ENCODE assay signal across 2 cellular contexts in the genomic region with DNA sequence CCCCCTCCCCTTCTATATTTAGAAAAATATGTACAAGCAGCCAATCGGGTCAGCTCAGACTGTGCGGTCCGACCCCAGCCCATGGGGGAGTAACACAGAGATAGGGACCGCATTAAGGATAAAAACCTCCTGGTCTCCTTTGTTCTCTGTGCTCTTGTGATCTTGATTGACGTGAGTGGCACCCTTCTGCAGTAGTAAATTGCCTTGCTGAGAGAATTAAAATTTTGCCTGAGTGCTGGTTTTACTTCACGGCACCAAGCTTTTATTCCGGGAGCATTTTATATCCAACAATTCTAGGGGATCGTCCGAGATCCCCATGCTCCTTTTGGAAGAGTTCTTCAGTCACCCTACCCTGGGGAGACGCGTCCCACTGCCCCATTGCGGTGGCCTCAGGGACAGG.
TF ChIP-seq lines count a peak whose summit lies in the region.

No MANE protein-coding gene starts in this region.

TF ChIP-seq in K562, 482 proteins besides CTCF, POLR2A, EP300 and RAD21:
- TF ChIP-seq, protein P1, sequence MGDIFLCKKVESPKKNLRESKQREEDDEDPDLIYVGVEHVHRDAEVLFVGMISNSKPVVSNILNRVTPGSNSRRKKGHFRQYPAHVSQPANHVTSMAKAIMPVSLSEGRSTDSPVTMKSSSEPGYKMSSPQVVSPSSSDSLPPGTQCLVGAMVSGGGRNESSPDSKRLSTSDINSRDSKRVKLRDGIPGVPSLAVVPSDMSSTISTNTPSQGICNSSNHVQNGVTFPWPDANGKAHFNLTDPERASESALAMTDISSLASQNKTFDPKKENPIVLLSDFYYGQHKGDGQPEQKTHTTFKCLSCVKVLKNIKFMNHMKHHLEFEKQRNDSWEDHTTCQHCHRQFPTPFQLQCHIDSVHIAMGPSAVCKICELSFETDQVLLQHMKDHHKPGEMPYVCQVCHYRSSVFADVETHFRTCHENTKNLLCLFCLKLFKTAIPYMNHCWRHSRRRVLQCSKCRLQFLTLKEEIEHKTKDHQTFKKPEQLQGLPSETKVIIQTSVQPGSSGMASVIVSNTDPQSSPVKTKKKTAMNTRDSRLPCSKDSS (IDR thresholded peaks at IDR 0.05; ENCODE audit: low read depth, partially characterized antibody), result peak; percentile 77
- peak in 1 of 2 experiments; percentile 62; a peak in 1 of 3 replicates for TF ChIP-seq CBX3 (IDR thresholded peaks at IDR 0.05; ENCODE audit: borderline replicate concordance in 1 of 2, low read length in 2 of 2)
- TF ChIP-seq, protein P2, sequence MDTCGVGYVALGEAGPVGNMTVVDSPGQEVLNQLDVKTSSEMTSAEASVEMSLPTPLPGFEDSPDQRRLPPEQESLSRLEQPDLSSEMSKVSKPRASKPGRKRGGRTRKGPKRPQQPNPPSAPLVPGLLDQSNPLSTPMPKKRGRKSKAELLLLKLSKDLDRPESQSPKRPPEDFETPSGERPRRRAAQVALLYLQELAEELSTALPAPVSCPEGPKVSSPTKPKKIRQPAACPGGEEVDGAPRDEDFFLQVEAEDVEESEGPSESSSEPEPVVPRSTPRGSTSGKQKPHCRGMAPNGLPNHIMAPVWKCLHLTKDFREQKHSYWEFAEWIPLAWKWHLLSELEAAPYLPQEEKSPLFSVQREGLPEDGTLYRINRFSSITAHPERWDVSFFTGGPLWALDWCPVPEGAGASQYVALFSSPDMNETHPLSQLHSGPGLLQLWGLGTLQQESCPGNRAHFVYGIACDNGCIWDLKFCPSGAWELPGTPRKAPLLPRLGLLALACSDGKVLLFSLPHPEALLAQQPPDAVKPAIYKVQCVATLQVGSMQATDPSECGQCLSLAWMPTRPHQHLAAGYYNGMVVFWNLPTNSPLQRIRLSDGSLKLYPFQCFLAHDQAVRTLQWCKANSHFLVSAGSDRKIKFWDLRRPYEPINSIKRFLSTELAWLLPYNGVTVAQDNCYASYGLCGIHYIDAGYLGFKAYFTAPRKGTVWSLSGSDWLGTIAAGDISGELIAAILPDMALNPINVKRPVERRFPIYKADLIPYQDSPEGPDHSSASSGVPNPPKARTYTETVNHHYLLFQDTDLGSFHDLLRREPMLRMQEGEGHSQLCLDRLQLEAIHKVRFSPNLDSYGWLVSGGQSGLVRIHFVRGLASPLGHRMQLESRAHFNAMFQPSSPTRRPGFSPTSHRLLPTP (IDR thresholded peaks at IDR 0.05; ENCODE audit: borderline replicate concordance, extremely low read depth, insufficient read length), result no peak
- TF ChIP-seq, protein P3, sequence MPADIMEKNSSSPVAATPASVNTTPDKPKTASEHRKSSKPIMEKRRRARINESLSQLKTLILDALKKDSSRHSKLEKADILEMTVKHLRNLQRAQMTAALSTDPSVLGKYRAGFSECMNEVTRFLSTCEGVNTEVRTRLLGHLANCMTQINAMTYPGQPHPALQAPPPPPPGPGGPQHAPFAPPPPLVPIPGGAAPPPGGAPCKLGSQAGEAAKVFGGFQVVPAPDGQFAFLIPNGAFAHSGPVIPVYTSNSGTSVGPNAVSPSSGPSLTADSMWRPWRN (IDR thresholded peaks at IDR 0.05; ENCODE audit: low read depth), result no peak
TF ChIP-seq in K562: peak in this region for 2.

TF ChIP-seq in neural cell, 6 proteins besides CTCF, POLR2A, EP300 and RAD21:
- TF ChIP-seq TAF1 (IDR thresholded peaks at IDR 0.05; ENCODE audit: low read depth) (no peak), EZH2 (IDR thresholded peaks at IDR 0.05; ENCODE audit: borderline replicate concordance, insufficient read depth, low read length, poor library complexity, severe bottlenecking) (no peak), MXI1 (conservative IDR thresholded peaks at IDR 0.05; ENCODE audit: poor library complexity, severe bottlenecking) (no peak), SMC3 (conservative IDR thresholded peaks at IDR 0.05; ENCODE audit: poor library complexity) (no peak), POLR2AphosphoS5 (IDR thresholded peaks at IDR 0.05) (no peak)
- TF ChIP-seq, protein P4, sequence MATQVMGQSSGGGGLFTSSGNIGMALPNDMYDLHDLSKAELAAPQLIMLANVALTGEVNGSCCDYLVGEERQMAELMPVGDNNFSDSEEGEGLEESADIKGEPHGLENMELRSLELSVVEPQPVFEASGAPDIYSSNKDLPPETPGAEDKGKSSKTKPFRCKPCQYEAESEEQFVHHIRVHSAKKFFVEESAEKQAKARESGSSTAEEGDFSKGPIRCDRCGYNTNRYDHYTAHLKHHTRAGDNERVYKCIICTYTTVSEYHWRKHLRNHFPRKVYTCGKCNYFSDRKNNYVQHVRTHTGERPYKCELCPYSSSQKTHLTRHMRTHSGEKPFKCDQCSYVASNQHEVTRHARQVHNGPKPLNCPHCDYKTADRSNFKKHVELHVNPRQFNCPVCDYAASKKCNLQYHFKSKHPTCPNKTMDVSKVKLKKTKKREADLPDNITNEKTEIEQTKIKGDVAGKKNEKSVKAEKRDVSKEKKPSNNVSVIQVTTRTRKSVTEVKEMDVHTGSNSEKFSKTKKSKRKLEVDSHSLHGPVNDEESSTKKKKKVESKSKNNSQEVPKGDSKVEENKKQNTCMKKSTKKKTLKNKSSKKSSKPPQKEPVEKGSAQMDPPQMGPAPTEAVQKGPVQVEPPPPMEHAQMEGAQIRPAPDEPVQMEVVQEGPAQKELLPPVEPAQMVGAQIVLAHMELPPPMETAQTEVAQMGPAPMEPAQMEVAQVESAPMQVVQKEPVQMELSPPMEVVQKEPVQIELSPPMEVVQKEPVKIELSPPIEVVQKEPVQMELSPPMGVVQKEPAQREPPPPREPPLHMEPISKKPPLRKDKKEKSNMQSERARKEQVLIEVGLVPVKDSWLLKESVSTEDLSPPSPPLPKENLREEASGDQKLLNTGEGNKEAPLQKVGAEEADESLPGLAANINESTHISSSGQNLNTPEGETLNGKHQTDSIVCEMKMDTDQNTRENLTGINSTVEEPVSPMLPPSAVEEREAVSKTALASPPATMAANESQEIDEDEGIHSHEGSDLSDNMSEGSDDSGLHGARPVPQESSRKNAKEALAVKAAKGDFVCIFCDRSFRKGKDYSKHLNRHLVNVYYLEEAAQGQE (IDR thresholded peaks at IDR 0.05; ENCODE audit: borderline replicate concordance), result no peak
